In the genomic region with DNA sequence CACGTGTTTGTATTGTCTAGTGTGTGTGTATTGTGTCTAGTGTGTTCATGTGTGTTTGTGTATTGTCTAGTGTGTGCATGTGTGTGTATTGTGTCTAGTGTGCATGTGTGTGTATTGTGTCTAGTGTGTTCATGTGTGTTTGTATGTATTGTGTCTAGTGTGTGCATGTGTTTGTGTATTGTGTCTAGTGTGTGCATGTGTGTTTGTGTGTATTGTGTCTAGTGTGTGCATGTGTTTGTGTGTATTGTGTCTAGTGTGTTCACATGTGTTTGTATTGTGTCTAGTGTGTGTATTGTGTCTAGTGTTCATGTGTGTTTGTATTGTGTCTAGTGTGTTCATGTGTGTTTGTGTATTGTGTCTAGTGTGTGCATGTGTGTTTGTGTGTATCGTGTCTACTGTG, we compare ENCODE assay signal across 3 cellular contexts.
TF ChIP-seq lines count a peak whose summit lies in the region.
"Not testable (repeated sequence)": the region's sequence is repeated elsewhere in the genome, so short reads cannot be mapped to it uniquely, and the experiment has no call there.

No MANE protein-coding gene starts in this region.

TF ChIP-seq in HEK293T, 16 proteins besides CTCF, POLR2A, EP300 and RAD21:
- 0 out of 2 replicates have a peak, but pooled peaks have one; percentile 18 for TF ChIP-seq TARDBP (IDR thresholded peaks at IDR 0.05)

TF ChIP-seq in GM12878, 131 proteins besides CTCF, POLR2A, EP300 and RAD21:
- peak; percentile 72; the same call in 1 of the 2 replicates for TF ChIP-seq HDGF (IDR thresholded peaks at IDR 0.05)

TF ChIP-seq in HepG2, 621 proteins besides CTCF, POLR2A, EP300 and RAD21:
- TF ChIP-seq ZNF646 (CRISPR knock-in tag; IDR thresholded peaks at IDR 0.05) (peak; percentile 63; the same call in 1 of the 2 replicates), NFRKB (IDR thresholded peaks at IDR 0.05) (peak; percentile 67), ARNT (IDR thresholded peaks at IDR 0.05) (peak; percentile 87), SOX6 (IDR thresholded peaks at IDR 0.05) (peak; percentile 92; the same call in 1 of the 2 replicates), IKZF1 (IDR thresholded peaks at IDR 0.05) (peak; percentile 81; the same call in 1 of the 2 replicates), ZNF207 (IDR thresholded peaks at IDR 0.05; ENCODE audit: borderline replicate concordance) (0 out of 2 replicates have a peak, but pooled peaks have one; percentile 36), ATM (IDR thresholded peaks at IDR 0.05; ENCODE audit: borderline replicate concordance) (0 out of 2 replicates have a peak, but pooled peaks have one; percentile 44), LCORL (IDR thresholded peaks at IDR 0.05) (peak; percentile 67; the same call in 1 of the 2 replicates), NONO (IDR thresholded peaks at IDR 0.05) (peak; percentile 88; the same call in 1 of the 2 replicates), FOXK2 (IDR thresholded peaks at IDR 0.05) (peak; percentile 55; the same call in 1 of the 2 replicates), FOXP1 (IDR thresholded peaks at IDR 0.05) (peak; percentile 74), NBN (conservative IDR thresholded peaks at IDR 0.05) (peak; percentile 97; the same call in 1 of the 2 replicates), PHB2 (IDR thresholded peaks at IDR 0.05; ENCODE audit: partially characterized antibody) (peak; percentile 28), MNT (IDR thresholded peaks at IDR 0.05) (peak; percentile 91)
- not testable (repeated sequence) for TF ChIP-seq SOX6 (CRISPR knock-in tag; IDR thresholded peaks at IDR 0.05); LCORL (CRISPR knock-in tag; IDR thresholded peaks at IDR 0.05); NONO (CRISPR knock-in tag; conservative IDR thresholded peaks at IDR 0.05); FOXP1 (CRISPR knock-in tag; IDR thresholded peaks at IDR 0.05)
- TF ChIP-seq, protein P1, sequence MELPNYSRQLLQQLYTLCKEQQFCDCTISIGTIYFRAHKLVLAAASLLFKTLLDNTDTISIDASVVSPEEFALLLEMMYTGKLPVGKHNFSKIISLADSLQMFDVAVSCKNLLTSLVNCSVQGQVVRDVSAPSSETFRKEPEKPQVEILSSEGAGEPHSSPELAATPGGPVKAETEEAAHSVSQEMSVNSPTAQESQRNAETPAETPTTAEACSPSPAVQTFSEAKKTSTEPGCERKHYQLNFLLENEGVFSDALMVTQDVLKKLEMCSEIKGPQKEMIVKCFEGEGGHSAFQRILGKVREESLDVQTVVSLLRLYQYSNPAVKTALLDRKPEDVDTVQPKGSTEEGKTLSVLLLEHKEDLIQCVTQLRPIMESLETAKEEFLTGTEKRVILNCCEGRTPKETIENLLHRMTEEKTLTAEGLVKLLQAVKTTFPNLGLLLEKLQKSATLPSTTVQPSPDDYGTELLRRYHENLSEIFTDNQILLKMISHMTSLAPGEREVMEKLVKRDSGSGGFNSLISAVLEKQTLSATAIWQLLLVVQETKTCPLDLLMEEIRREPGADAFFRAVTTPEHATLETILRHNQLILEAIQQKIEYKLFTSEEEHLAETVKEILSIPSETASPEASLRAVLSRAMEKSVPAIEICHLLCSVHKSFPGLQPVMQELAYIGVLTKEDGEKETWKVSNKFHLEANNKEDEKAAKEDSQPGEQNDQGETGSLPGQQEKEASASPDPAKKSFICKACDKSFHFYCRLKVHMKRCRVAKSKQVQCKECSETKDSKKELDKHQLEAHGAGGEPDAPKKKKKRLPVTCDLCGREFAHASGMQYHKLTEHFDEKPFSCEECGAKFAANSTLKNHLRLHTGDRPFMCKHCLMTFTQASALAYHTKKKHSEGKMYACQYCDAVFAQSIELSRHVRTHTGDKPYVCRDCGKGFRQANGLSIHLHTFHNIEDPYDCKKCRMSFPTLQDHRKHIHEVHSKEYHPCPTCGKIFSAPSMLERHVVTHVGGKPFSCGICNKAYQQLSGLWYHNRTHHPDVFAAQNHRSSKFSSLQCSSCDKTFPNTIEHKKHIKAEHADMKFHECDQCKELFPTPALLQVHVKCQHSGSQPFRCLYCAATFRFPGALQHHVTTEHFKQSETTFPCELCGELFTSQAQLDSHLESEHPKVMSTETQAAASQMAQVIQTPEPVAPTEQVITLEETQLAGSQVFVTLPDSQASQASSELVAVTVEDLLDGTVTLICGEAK (IDR thresholded peaks at IDR 0.05) = peak; percentile 35; the same call in 1 of the 2 replicates
- TF ChIP-seq, protein P1 (CRISPR knock-in tag; IDR thresholded peaks at IDR 0.05) = not testable (repeated sequence)
- TF ChIP-seq, protein P2, sequence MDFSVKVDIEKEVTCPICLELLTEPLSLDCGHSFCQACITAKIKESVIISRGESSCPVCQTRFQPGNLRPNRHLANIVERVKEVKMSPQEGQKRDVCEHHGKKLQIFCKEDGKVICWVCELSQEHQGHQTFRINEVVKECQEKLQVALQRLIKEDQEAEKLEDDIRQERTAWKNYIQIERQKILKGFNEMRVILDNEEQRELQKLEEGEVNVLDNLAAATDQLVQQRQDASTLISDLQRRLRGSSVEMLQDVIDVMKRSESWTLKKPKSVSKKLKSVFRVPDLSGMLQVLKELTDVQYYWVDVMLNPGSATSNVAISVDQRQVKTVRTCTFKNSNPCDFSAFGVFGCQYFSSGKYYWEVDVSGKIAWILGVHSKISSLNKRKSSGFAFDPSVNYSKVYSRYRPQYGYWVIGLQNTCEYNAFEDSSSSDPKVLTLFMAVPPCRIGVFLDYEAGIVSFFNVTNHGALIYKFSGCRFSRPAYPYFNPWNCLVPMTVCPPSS (IDR thresholded peaks at IDR 0.05) = peak; percentile 66; the same call in 1 of the 2 replicates
